3 cellular contexts compared by ENCODE assay signal in genomic region chr15:47486051-47486450, GRCh38.
"Had no signal": no experiment of that assay in that cellular context is flagged by ENCODE, and none has a peak within 500 bp of the region (broad histone marks: within the 10 kb centered on the region; RNA-seq: fewer than 3 reads in every experiment).

No MANE protein-coding gene starts in this region.

- ATAC-seq: GM12878 had no signal

- H3K4me3 ChIP-seq: GM12878 had no signal

- DNase-seq: GDM1, GF-D8 had no signal
